Comparison of ENCODE assay signal across 15 cellular contexts in the genomic region with DNA sequence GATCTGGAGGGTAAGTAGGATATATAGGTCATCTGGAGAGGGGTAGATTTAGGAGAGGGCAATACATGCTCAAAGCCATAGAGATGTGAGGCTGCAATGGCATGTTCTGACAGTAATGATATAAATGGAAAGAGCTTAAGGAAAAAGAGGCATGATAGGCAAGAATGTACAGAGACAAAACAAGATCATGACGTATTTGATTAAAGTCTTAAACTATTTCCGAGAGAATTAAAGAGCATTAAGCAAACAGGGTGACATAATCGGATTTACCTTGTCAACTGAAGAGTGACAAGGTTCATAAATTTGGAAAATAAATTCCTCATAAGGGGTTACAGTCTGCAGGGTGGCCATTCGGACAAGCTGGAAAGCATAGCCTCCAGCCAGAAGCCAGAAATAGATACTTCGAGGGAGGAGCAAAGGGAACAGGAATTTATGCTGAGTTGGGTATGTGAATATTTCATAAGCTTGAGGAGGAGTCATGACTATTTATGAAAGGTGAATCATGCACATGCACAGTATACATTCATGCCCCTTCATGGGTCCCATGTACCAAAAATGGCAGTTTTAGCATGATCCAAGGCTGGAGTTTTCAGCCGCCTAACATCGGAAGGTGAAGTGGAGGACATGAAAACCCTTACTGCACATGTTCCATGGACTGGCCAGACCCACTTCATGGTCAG.
DNase-seq lines count a peak whose midpoint lies in the region; ATAC-seq and TF ChIP-seq lines count a peak whose summit lies in the region.
"Had no signal": no experiment of that assay in that cellular context is flagged by ENCODE, and none has a peak within 500 bp of the region (broad histone marks: within the 10 kb centered on the region; RNA-seq: fewer than 3 reads in every experiment).

No MANE protein-coding gene starts in this region.

- no peaks in the 10 kb centered on the region for H4K20me1 ChIP-seq in smooth muscle cell (ENCODE audit: low read depth)

- ATAC-seq in GM18861 (IDR thresholded peaks at IDR 0.05; ENCODE audit: unreplicated experiment): no peak

- no peak overlapping the region for H3K4me2 ChIP-seq in smooth muscle cell

- DNase-seq in EH (ENCODE audit: low read depth) (peak; percentile 10), NCI-H226 (peak; percentile 2), amniotic epithelial cell (ENCODE audit: low read depth) (peak; percentile 4), iris pigment epithelial cell (ENCODE audit: low read depth) (peak; percentile 3), smooth muscle cell (lab: John Stamatoyannopoulos, UW; ENCODE audit: unreplicated experiment) (no peak), D341Med (ENCODE audit: low spot score) (no peak)
- no peak for DNase-seq in activated effector memory CD4-positive, alpha-beta T cell treated with anti-CD3 and anti-CD28 coated beads, Interleukin-2, amount 50 U/mL, for 16 hours
- DNase-seq: C1 segment of cervical spinal cord; CD4-positive, alpha-beta T cell; DND-41; GF-D8; GM23248; H7 had no signal

- no peak overlapping the region for H3K4me3 ChIP-seq in smooth muscle cell
- H3K4me3 ChIP-seq: GM23248 had no signal

- H3K27me3 ChIP-seq in smooth muscle cell (ENCODE audit: low read depth): no peaks in the 10 kb centered on the region

- H2AFZ ChIP-seq in smooth muscle cell (ENCODE audit: low read depth): no peak overlapping the region
- H2AFZ ChIP-seq: GM23248 had no signal

- no peak overlapping the region for H3K9ac ChIP-seq in smooth muscle cell (ENCODE audit: low read depth)
- H3K9ac ChIP-seq: GM23248 had no signal

- H3K9me3 ChIP-seq in smooth muscle cell (replicated peaks; ENCODE audit: low read depth): no peaks in the 10 kb centered on the region

- H3F3A ChIP-seq in smooth muscle cell (ENCODE audit: low read depth): peaks cover 6% of the 10 kb centered on the region

- H3K4me1 ChIP-seq in smooth muscle cell (ENCODE audit: low read depth): no peaks in the 10 kb centered on the region

- no peak for TF ChIP-seq CTCF in smooth muscle cell (IDR thresholded peaks at IDR 0.05; ENCODE audit: borderline replicate concordance, insufficient read depth, poor library complexity, severe bottlenecking)

- WGBS in smooth muscle cell (ENCODE audit: low lambda C conversion rate): 90% methylated on average over 7 of the region's 7 CpGs

- no peak overlapping the region for H3K27ac ChIP-seq in smooth muscle cell (ENCODE audit: low read depth)
- H3K27ac ChIP-seq: GM23248, HL-60 had no signal

- H3K79me2 ChIP-seq in smooth muscle cell (ENCODE audit: low read depth): no peaks in the 10 kb centered on the region

- no peaks in the 10 kb centered on the region for H3K36me3 ChIP-seq in smooth muscle cell (ENCODE audit: low read depth)

Comparison
In these comparisons a context has a peak if more than half of its experiments do, and no peak if none do; other contexts are left out.
1. DNase-seq: peak in EH (single experiment), NCI-H226 (single experiment), amniotic epithelial cell (single experiment) and iris pigment epithelial cell (single experiment); none in activated effector memory CD4-positive, alpha-beta T cell treated with anti-CD3 and anti-CD28 coated beads, Interleukin-2, amount 50 U/mL, for 16 hours (single experiment), smooth muscle cell (single experiment) and D341Med (single experiment).